ENCODE assay signal across 1 cellular context in the genomic region with DNA sequence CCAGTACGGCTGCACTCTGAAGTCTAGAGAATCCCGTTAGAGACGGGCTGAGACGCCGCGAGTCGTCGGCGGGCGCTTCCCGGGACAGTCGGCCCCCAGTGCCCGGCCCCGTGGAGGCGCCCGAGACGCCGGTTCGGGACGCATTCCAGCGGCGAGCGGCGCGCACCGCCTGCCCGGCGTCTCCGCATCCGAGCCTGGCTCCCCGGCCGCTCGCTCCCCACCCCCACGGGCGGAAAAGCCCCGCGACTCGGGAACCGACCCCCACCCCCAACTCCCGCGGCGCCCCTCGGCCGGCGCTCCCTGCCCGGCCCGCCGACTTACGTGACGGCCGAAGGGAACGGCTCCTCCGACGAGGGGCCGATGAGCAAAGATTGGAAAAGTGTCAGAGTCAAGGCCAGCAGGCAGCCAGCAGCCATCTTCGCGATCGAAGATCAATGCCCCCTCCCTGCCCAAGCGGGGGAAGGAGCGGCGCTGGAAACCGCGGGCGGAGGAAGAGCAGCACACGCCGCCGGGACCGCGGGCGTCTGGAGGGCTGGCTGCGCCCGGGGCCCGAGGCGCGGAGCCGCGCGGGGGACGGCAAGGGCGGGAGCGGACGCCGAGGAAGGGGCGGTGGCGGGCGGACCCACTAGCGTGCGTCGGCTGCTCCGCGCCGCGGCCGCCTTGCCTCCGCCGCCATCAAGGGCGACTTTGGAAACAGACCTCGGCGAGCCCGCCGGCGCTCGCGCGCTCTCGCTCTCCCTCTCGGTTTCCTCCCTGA.
A peak's percentile ranks its signal among the peaks of the same experiment; 100 is the strongest.
TF ChIP-seq lines count a peak whose summit lies in the region.

A gene (minus strand): TSS at position 734 of the 757 bp plus-strand sequence.

TF ChIP-seq in HEK293, 187 proteins besides CTCF, POLR2A, EP300 and RAD21 (continued from another document):
- TF ChIP-seq, protein P1, sequence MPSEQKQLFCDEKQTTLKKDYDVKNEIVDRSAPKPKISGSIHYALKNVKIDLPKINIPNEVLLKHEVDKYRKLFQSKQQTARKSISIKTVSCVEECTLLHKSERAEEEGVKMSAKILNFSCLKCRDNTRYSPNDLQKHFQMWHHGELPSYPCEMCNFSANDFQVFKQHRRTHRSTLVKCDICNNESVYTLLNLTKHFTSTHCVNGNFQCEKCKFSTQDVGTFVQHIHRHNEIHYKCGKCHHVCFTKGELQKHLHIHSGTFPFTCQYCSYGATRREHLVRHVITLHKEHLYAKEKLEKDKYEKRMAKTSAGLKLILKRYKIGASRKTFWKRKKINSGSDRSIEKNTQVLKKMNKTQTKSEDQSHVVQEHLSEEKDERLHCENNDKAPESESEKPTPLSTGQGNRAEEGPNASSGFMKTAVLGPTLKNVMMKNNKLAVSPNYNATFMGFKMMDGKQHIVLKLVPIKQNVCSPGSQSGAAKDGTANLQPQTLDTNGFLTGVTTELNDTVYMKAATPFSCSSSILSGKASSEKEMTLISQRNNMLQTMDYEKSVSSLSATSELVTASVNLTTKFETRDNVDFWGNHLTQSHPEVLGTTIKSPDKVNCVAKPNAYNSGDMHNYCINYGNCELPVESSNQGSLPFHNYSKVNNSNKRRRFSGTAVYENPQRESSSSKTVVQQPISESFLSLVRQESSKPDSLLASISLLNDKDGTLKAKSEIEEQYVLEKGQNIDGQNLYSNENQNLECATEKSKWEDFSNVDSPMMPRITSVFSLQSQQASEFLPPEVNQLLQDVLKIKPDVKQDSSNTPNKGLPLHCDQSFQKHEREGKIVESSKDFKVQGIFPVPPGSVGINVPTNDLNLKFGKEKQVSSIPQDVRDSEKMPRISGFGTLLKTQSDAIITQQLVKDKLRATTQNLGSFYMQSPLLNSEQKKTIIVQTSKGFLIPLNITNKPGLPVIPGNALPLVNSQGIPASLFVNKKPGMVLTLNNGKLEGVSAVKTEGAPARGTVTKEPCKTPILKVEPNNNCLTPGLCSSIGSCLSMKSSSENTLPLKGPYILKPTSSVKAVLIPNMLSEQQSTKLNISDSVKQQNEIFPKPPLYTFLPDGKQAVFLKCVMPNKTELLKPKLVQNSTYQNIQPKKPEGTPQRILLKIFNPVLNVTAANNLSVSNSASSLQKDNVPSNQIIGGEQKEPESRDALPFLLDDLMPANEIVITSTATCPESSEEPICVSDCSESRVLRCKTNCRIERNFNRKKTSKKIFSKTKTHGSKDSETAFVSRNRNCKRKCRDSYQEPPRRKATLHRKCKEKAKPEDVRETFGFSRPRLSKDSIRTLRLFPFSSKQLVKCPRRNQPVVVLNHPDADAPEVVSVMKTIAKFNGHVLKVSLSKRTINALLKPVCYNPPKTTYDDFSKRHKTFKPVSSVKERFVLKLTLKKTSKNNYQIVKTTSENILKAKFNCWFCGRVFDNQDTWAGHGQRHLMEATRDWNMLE (tag by site-specific recombination; conservative IDR thresholded peaks at IDR 0.05; ENCODE audit: low read depth), result no peak
- TF ChIP-seq, protein P2, sequence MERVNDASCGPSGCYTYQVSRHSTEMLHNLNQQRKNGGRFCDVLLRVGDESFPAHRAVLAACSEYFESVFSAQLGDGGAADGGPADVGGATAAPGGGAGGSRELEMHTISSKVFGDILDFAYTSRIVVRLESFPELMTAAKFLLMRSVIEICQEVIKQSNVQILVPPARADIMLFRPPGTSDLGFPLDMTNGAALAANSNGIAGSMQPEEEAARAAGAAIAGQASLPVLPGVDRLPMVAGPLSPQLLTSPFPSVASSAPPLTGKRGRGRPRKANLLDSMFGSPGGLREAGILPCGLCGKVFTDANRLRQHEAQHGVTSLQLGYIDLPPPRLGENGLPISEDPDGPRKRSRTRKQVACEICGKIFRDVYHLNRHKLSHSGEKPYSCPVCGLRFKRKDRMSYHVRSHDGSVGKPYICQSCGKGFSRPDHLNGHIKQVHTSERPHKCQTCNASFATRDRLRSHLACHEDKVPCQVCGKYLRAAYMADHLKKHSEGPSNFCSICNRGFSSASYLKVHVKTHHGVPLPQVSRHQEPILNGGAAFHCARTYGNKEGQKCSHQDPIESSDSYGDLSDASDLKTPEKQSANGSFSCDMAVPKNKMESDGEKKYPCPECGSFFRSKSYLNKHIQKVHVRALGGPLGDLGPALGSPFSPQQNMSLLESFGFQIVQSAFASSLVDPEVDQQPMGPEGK (tag by site-specific recombination; IDR thresholded peaks at IDR 0.05), result peak; percentile 26; the same call in 1 of the 2 replicates
- TF ChIP-seq ZSCAN30 (tag by site-specific recombination; IDR thresholded peaks at IDR 0.05), result peak; percentile 82
- TF ChIP-seq ZBTB17 (tag by site-specific recombination; IDR thresholded peaks at IDR 0.05), result peak; percentile 49; the same call in 1 of the 2 replicates
